In the genomic region with DNA sequence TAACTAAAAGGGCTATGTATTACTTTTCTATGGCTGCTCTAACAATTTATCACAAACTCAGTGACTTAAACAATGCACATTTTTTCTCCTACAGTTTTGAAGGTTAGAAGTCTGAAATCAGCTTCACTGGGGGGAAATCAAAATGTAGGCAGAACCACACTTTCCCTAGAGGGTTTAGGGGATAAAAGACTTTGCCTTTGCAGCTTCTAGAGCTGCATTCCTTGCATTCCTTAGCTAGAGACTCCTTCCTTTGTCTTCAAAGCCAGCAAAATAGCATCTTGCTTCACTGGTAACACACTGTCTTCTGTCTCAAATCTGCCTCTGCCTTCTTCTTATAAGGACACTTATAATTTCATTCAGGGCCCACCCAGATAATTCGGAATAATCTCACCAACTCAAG, we compare ENCODE assay signal across 16 cellular contexts.
DNase-seq lines count a peak whose midpoint lies in the region; ATAC-seq and TF ChIP-seq lines count a peak whose summit lies in the region.
"Had no signal": no experiment of that assay in that cellular context is flagged by ENCODE, and none has a peak within 500 bp of the region (broad histone marks: within the 10 kb centered on the region; RNA-seq: fewer than 3 reads in every experiment).

No MANE protein-coding gene starts in this region.

- H3K4me1 ChIP-seq in HUES48 (ENCODE audit: control insufficient read depth, insufficient read depth, low read length), result peaks cover 10% of the 10 kb centered on the region; the same call in 1 of the 2 replicates
- H3K4me1 ChIP-seq: BLaER1 had no signal

- H3K9me3 ChIP-seq in HUES48 (ENCODE audit: control insufficient read depth, insufficient read depth, low read length), result peaks cover 16% of the 10 kb centered on the region
- H3K9me3 ChIP-seq: thoracic aorta had no signal

- H3K4me3 ChIP-seq in AG10803 (ENCODE audit: low read length), result no peak overlapping the region
- peak overlapping the region; percentile 41; the same call in 1 of the 2 replicates for H3K4me3 ChIP-seq in HUES48 (ENCODE audit: low read depth, low read length)
- H3K4me3 ChIP-seq: BLaER1, thoracic aorta had no signal

- no peaks in the 10 kb centered on the region for H3K36me3 ChIP-seq in HUES48 (ENCODE audit: control insufficient read depth, insufficient read depth, low read length)
- H3K36me3 ChIP-seq: BLaER1, thoracic aorta had no signal

- DNase-seq in AG10803 (ENCODE audit: low read depth) (peak; percentile 71), dedifferentiated amniotic fluid mesenchymal stem cell (ENCODE audit: extremely low spot score) (peak; percentile 15), left kidney (ENCODE audit: low read depth, low spot score) (peak; percentile 38), pons (ENCODE audit: low spot score) (no peak), occipital lobe (lab: John Stamatoyannopoulos, UW) (no peak), NCI-H187 treated with DMSO at 0.1 percent for 48 hours (lab: John Stamatoyannopoulos, UW) (no peak)
- DNase-seq: central memory CD4-positive, alpha-beta T cell; GDM1; NCI-H2081 treated with DMSO at 0.1 percent for 48 hours; RPMI8226 had no signal

- H3K27me3 ChIP-seq in HUES48 (ENCODE audit: control insufficient read depth, insufficient read depth, low read length), result no peaks in the 10 kb centered on the region
- H3K27me3 ChIP-seq: BLaER1, foreskin keratinocyte had no signal

- H3K27ac ChIP-seq in HUES48 (ENCODE audit: low read depth, low read length), result peak overlapping the region; percentile 92
- H3K27ac ChIP-seq: BLaER1, foreskin keratinocyte, thoracic aorta, VCaP had no signal

- ATAC-seq in HG03175 (IDR thresholded peaks at IDR 0.05; ENCODE audit: unreplicated experiment), result no peak
- ATAC-seq: foreskin keratinocyte had no signal

- TF ChIP-seq CTCF in AG10803 (conservative IDR thresholded peaks at IDR 0.05; ENCODE audit: low read length), result no peak

- H3K9ac ChIP-seq in HUES48 (ENCODE audit: low read depth, low read length), result peak overlapping the region; percentile 48
- H3K9ac ChIP-seq: BLaER1 had no signal

Comparison
In these comparisons a context has a peak if more than half of its experiments do, and no peak if none do; other contexts are left out.
1. DNase-seq: peak in AG10803 (single experiment), dedifferentiated amniotic fluid mesenchymal stem cell (single experiment) and left kidney (single experiment); none in pons (single experiment), occipital lobe (single experiment) and NCI-H187 treated with DMSO at 0.1 percent for 48 hours (single experiment).